Comparison of ENCODE assay signal across 8 cellular contexts in genomic region chr14:50521912-50522341, GRCh38. TPM values are rescaled to one million over a fixed set of nuclear protein-coding genes. Genes with fewer than 3 reads are reported as not detected.
DNase-seq lines count a peak whose midpoint lies in the region; ATAC-seq and TF ChIP-seq lines count a peak whose summit lies in the region.

No MANE protein-coding gene starts in this region.

- H3K79me2 ChIP-seq in ACC112 (ENCODE audit: control insufficient read depth, insufficient read depth, low read length, unreplicated experiment): peaks cover 88% of the 10 kb centered on the region

- POLR2A ChIA-PET in MCF 10A (lab: Yijun Ruan, JAX): interaction anchor here (0.7 to 2.1 kb wide), 6 partner anchors 10 to 210 kb away, joined by 3 to 11 read pairs (median 4); partner anchors contain the start of genes CDKL1, DMAC2L, L2HGDH and MAP4K5

- H3K4me3 ChIP-seq in ACC112 (ENCODE audit: low read depth, low read length): peak overlapping the region; percentile 48

- CTCF ChIA-PET in MCF 10A (lab: Yijun Ruan, JAX): interaction anchor here (0.8 to 1.5 kb wide), 3 partner anchors 10 to 202 kb away, joined by 3 to 7 read pairs (median 4); partner anchors contain the start of gene MAP4K5

- TF ChIP-seq CTCF in MCF 10A (IDR thresholded peaks at IDR 0.05; ENCODE audit: unreplicated experiment): no peak

- H3K4me1 ChIP-seq in ACC112 (ENCODE audit: control insufficient read depth, insufficient read depth, low read length, unreplicated experiment): peaks cover 49% of the 10 kb centered on the region

- ATAC-seq in GM19351 (IDR thresholded peaks at IDR 0.05; ENCODE audit: unreplicated experiment): peak; percentile 69
- ATAC-seq in HG03175 (IDR thresholded peaks at IDR 0.05; ENCODE audit: unreplicated experiment): peak; percentile 55
- ATAC-seq in stimulated activated naive B cell treated with anti-CD40 and anti-IgM and Interleukin-4, amounts not matched to agents 10 μg/mL and 1 μg/mL and 100 μg/mL, for 72 hours (replicated peaks): peak; percentile 38 to 65

- no TSS peak for BruUV-seq in MCF 10A (replicated peaks; lab: Mats Ljungman, UMichigan)

- peaks cover 6% of the 10 kb centered on the region; the same call in 1 of the 2 replicates for H3K36me3 ChIP-seq in ACC112 (ENCODE audit: insufficient read depth, low read length)

- intact Hi-C loops in MCF 10A (cut with micrococcal nuclease): no loop called here

- peaks cover 15% of the 10 kb centered on the region for H3K36me3 Mint-ChIP-seq in MCF 10A (ENCODE audit: insufficient read depth, unreplicated experiment)
- peaks cover 0 to 4% of the 10 kb centered on the region in 2 donors for H3K36me3 Mint-ChIP-seq in stimulated activated naive B cell treated with anti-CD40 and anti-IgM and Interleukin-4, amounts not matched to agents 10 μg/mL and 1 μg/mL and 100 μg/mL, for 72 hours

- no peaks in the 10 kb centered on the region for H3K27me3 Mint-ChIP-seq in MCF 10A (ENCODE audit: insufficient read depth, unreplicated experiment)
- H3K27me3 Mint-ChIP-seq in stimulated activated naive B cell treated with anti-CD40 and anti-IgM and Interleukin-4, amounts not matched to agents 10 μg/mL and 1 μg/mL and 100 μg/mL, for 72 hours: no peaks in the 10 kb centered on the region

- H3K27ac ChIP-seq in ACC112 (ENCODE audit: low read depth, low read length): peak overlapping the region; percentile 98

- no peaks in the 10 kb centered on the region for H3K27me3 ChIP-seq in ACC112 (ENCODE audit: insufficient read depth, low read length)

- no peak overlapping the region for H3K4me3 Mint-ChIP-seq in MCF 10A (ENCODE audit: unreplicated experiment)
- H3K4me3 Mint-ChIP-seq in stimulated activated naive B cell treated with anti-CD40 and anti-IgM and Interleukin-4, amounts not matched to agents 10 μg/mL and 1 μg/mL and 100 μg/mL, for 72 hours: no peak overlapping the region

- H3K9me3 Mint-ChIP-seq in MCF 10A (ENCODE audit: unreplicated experiment): no peaks in the 10 kb centered on the region
- no peaks in the 10 kb centered on the region for H3K9me3 Mint-ChIP-seq in stimulated activated naive B cell treated with anti-CD40 and anti-IgM and Interleukin-4, amounts not matched to agents 10 μg/mL and 1 μg/mL and 100 μg/mL, for 72 hours

- H3K4me1 Mint-ChIP-seq in MCF 10A (ENCODE audit: insufficient read depth, unreplicated experiment): peaks cover 36% of the 10 kb centered on the region
- peaks cover 34 to 51% of the 10 kb centered on the region in 2 donors for H3K4me1 Mint-ChIP-seq in stimulated activated naive B cell treated with anti-CD40 and anti-IgM and Interleukin-4, amounts not matched to agents 10 μg/mL and 1 μg/mL and 100 μg/mL, for 72 hours

- peak overlapping the region; percentile 76 for H3K27ac Mint-ChIP-seq in MCF 10A (ENCODE audit: low read depth, unreplicated experiment)
- H3K27ac Mint-ChIP-seq in stimulated activated naive B cell treated with anti-CD40 and anti-IgM and Interleukin-4, amounts not matched to agents 10 μg/mL and 1 μg/mL and 100 μg/mL, for 72 hours: peak overlapping the region; percentile 82

- H2AFZ ChIP-seq in ACC112 (ENCODE audit: low read length, unreplicated experiment): no peak overlapping the region

- DNase-seq in MCF 10A (ENCODE audit: unreplicated experiment) (no peak), COR-L47 (lab: John Stamatoyannopoulos, UW) (no peak), RKO (ENCODE audit: low spot score) (no peak)
- DNase-seq in stimulated activated naive B cell treated with anti-CD40 and anti-IgM and Interleukin-4, amounts not matched to agents 10 μg/mL and 1 μg/mL and 100 μg/mL, for 72 hours: no peak
- DNase-seq in activated CD4-positive, alpha-beta T cell treated with anti-CD3 and anti-CD28 coated beads for 4 hours: no peak

RNA-seq across cellular contexts. Expression of gene MAP4K5, which starts 10.4 kb away (rescaled TPM):
- 43.8 and 45.7 TPM in 2 replicates for total RNA-seq in MCF 10A (2022)

RNA-seq across cellular contexts. Expression of gene ATL1, which starts 38.0 kb away (rescaled TPM):
- total RNA-seq in MCF 10A (2022): 3.2 and 3.3 TPM in 2 replicates
